12 cellular contexts compared by ENCODE assay signal in genomic region chr10:17787087-17787942, GRCh38. TPM values are rescaled to one million over a fixed set of nuclear protein-coding genes. Genes with fewer than 3 reads are reported as not detected.
A peak's percentile ranks its signal among the peaks of the same experiment; 100 is the strongest.
DNase-seq lines count a peak whose midpoint lies in the region; ATAC-seq, FAIRE-seq and TF ChIP-seq lines count a peak whose summit lies in the region.
"Had no signal": no experiment of that assay in that cellular context is flagged by ENCODE, and none has a peak within 500 bp of the region (broad histone marks: within the 10 kb centered on the region; RNA-seq: fewer than 3 reads in every experiment).

No MANE protein-coding gene starts in this region.

- intact Hi-C loops in A673 (cut with micrococcal nuclease; ENCODE audit: unreplicated experiment) = no loop called here

- peaks cover 4% of the 10 kb centered on the region for H3K9me1 ChIP-seq in keratinocyte (ENCODE audit: control insufficient read depth, extremely low read depth, insufficient read depth, low read length)

- peak overlapping the region; percentile 8 for H3K9ac ChIP-seq in keratinocyte (ENCODE audit: control insufficient read depth, extremely low read depth, insufficient read depth, low read length)

- no TSS peak for BruUV-seq in A673 (replicated peaks; lab: Mats Ljungman, UMichigan)

- H3K4me3 ChIP-seq in A673 (ENCODE audit: low read depth, low read length, poor library complexity, severe bottlenecking) (no peak overlapping the region), keratinocyte (ENCODE audit: control insufficient read depth in 2 of 3, extremely low read depth in 1 of 3, insufficient read depth in 2 of 3, low read depth in 1 of 3, low read length in 3 of 3) (no peak overlapping the region)

- no peaks in the 10 kb centered on the region for H3K36me3 ChIP-seq in A673 (ENCODE audit: insufficient read depth, low read length, poor library complexity, severe bottlenecking)
- H3K36me3 ChIP-seq in keratinocyte (ENCODE audit: control insufficient read depth in 2 of 2, extremely low read depth in 1 of 2, insufficient read depth in 2 of 2, low read length in 2 of 2) = no peaks in the 10 kb centered on the region
- H3K36me3 ChIP-seq: BE2C had no signal

- H2AFZ ChIP-seq in keratinocyte (ENCODE audit: control insufficient read depth, low read length) = peak overlapping the region; percentile 8

- H3K4me2 ChIP-seq in keratinocyte (ENCODE audit: control insufficient read depth, extremely low read depth, insufficient read depth, low read depth, low read length) = peak overlapping the region; percentile 69

- peak; percentile 100 for FAIRE-seq in keratinocyte (lab: Jason Lieb, UNC)

- peak; percentile 96 for DNase-seq in A673 (ENCODE audit: low spot score)
- DNase-seq in HT1080 (ENCODE audit: low read depth) = peak; percentile 93
- peak; percentile 69 for DNase-seq in brain pericyte (ENCODE audit: low read depth, low spot score)
- peak; percentile 68 for DNase-seq in keratinocyte (ENCODE audit: low read depth, low spot score)
- DNase-seq in NCI-H774 (lab: John Stamatoyannopoulos, UW) = no peak
- DNase-seq: aorta, BE2C, left cardiac atrium, NCI-H526 had no signal

- H3K9me3 ChIP-seq in A673 (ENCODE audit: low read depth, low read length, poor library complexity, severe bottlenecking) (no peaks in the 10 kb centered on the region), keratinocyte (ENCODE audit: control insufficient read depth, low read depth, low read length) (no peaks in the 10 kb centered on the region)
- H3K9me3 ChIP-seq: BE2C had no signal

- POLR2A ChIA-PET in A673 (lab: Charles Lee; ENCODE audit: low non-redundant PET) = no interaction called here

- dilution Hi-C loops in keratinocyte (cut with MboI; ENCODE audit: extremely low pct_ligation_motif_present, low sequenced_read_pairs) = no loop called here

- peaks cover 29% of the 10 kb centered on the region for H3K4me1 ChIP-seq in A673 (ENCODE audit: insufficient read depth, low read length, poor library complexity, severe bottlenecking)
- peaks cover 40% of the 10 kb centered on the region for H3K4me1 ChIP-seq in keratinocyte (ENCODE audit: control insufficient read depth, extremely low read depth, insufficient read depth, low read length)

- CTCF ChIA-PET in A673 (lab: Charles Lee) = no interaction called here

- H3K79me2 ChIP-seq in keratinocyte (ENCODE audit: control insufficient read depth, insufficient read depth, low read length) = no peaks in the 10 kb centered on the region

- no peaks in the 10 kb centered on the region for H4K20me1 ChIP-seq in keratinocyte (ENCODE audit: control insufficient read depth, extremely low read depth, insufficient read depth, low read length)

- TF ChIP-seq CTCF in A673 (conservative IDR thresholded peaks at IDR 0.05; ENCODE audit: low read depth, low read length) (no peak), keratinocyte (optimal IDR thresholded peaks at IDR 0.05 in 1 of 3, IDR thresholded peaks at IDR 0.05 in 1 of 3, conservative IDR thresholded peaks at IDR 0.05 in 1 of 3; ENCODE audit: extremely low read depth in 1 of 3, insufficient read depth in 2 of 3, low read length in 3 of 3) (peak in 1 of 3 experiments; percentile 39)

- H3K27me3 ChIP-seq in A673 (replicated peaks; ENCODE audit: insufficient read depth, low read depth, low read length, poor library complexity) (no peaks in the 10 kb centered on the region), keratinocyte (ENCODE audit: control insufficient read depth, extremely low read depth, insufficient read depth, low read length) (no peaks in the 10 kb centered on the region)
- H3K27me3 ChIP-seq: BE2C had no signal

- ATAC-seq in HG03442 (IDR thresholded peaks at IDR 0.05; ENCODE audit: unreplicated experiment) (no peak), GM18861 (IDR thresholded peaks at IDR 0.05; ENCODE audit: unreplicated experiment) (no peak), HG02870 (IDR thresholded peaks at IDR 0.05; ENCODE audit: unreplicated experiment) (no peak)

- H3K27ac ChIP-seq in A673 (ENCODE audit: low read depth, low read length, poor library complexity, severe bottlenecking) = no peak overlapping the region
- H3K27ac ChIP-seq in keratinocyte (ENCODE audit: control insufficient read depth, insufficient read depth, low read length) = peak overlapping the region; percentile 65

RNA-seq across cellular contexts. Expression of gene MRC1, which starts 21.8 kb away (rescaled TPM):
- 0.15 and 0.17 TPM in 2 replicates for total RNA-seq in A673 (2021)
- 0.03 TPM in 1 of 2 replicates, not detected in the other for total RNA-seq in HT1080 (2014; rRNA removed; shearing (Covaris generic))
- 0.01 TPM in 1 of 2 replicates, not detected in the other for polyA plus RNA-seq in HT1080 (2015; cell fraction: cytosol; rRNA removed)
- polyA plus RNA-seq in HT1080 (2015; cell fraction: nucleus; rRNA removed) = not detected in 2 replicates
- 0.01 TPM in 3 replicates for polyA plus RNA-seq in keratinocyte
- 0.12 TPM for polyA plus RNA-seq in keratinocyte (2011; ENCODE audit: low read depth)
- 0.01 TPM in 1 of 2 replicates, not detected in the other for polyA plus RNA-seq in keratinocyte (2011; cell fraction: cytosol; rRNA removed)
- polyA plus RNA-seq in keratinocyte (2011; cell fraction: nucleus; rRNA removed) = not detected in 2 replicates
- polyA plus RNA-seq in keratinocyte (2012; ENCODE audit: low replicate concordance) = 0.04 TPM in 1 of 2 replicates, not detected in the other
- not detected in 3 replicates for polyA minus RNA-seq in keratinocyte
- polyA minus RNA-seq in keratinocyte (2011; cell fraction: cytosol; rRNA and poly(A)+ RNA removed) = not detected
- polyA minus RNA-seq in keratinocyte (2011; cell fraction: nucleus; rRNA and poly(A)+ RNA removed) = not detected in 2 replicates

RNA-seq across cellular contexts. Expression of gene TMEM236, which starts 35.3 kb away (rescaled TPM):
- total RNA-seq in A673 (2021) = 0.06 and 0.13 TPM in 2 replicates
- 0.02 TPM in 1 of 2 replicates, not detected in the other for total RNA-seq in HT1080 (2014; rRNA removed; shearing (Covaris generic))
- 0.03 TPM in 1 of 2 replicates, not detected in the other for polyA plus RNA-seq in HT1080 (2015; cell fraction: cytosol; rRNA removed)
- 0.02 and 0.04 TPM in 2 replicates for polyA plus RNA-seq in HT1080 (2015; cell fraction: nucleus; rRNA removed)
- 0.05 to 0.13 TPM (median 0.12 TPM) in 3 replicates for polyA plus RNA-seq in keratinocyte
- 0.25 TPM for polyA plus RNA-seq in keratinocyte (2011; ENCODE audit: low read depth)
- polyA plus RNA-seq in keratinocyte (2011; cell fraction: cytosol; rRNA removed) = 0.03 and 0.04 TPM in 2 replicates
- 0.62 and 0.75 TPM in 2 replicates for polyA plus RNA-seq in keratinocyte (2011; cell fraction: nucleus; rRNA removed)
- polyA plus RNA-seq in keratinocyte (2012; ENCODE audit: low replicate concordance) = 0.05 and 0.37 TPM in 2 replicates
- 0.16 to 0.43 TPM in 2 of 3 replicates, not detected in the other for polyA minus RNA-seq in keratinocyte
- polyA minus RNA-seq in keratinocyte (2011; cell fraction: cytosol; rRNA and poly(A)+ RNA removed) = not detected
- polyA minus RNA-seq in keratinocyte (2011; cell fraction: nucleus; rRNA and poly(A)+ RNA removed) = 0.32 and 1.2 TPM in 2 replicates
